10 cellular contexts compared by ENCODE assay signal in genomic region chr12:53174881-53175491, GRCh38. TPM values are rescaled to one million over a fixed set of nuclear protein-coding genes. Genes with fewer than 3 reads are reported as not detected.
DNase-seq lines count a peak whose midpoint lies in the region; ATAC-seq, FAIRE-seq and TF ChIP-seq lines count a peak whose summit lies in the region.
"Had no signal": no experiment of that assay in that cellular context is flagged by ENCODE, and none has a peak within 500 bp of the region (broad histone marks: within the 10 kb centered on the region; RNA-seq: fewer than 3 reads in every experiment).

No MANE protein-coding gene starts in this region.

- H3K4me1 ChIP-seq in pancreas, result peaks cover 0 to 7% (median 6%) of the 10 kb centered on the region in 3 donors

- H3K27ac ChIP-seq in coronary artery (no peak overlapping the region), pancreas (no peak overlapping the region)
- H3K27ac ChIP-seq: BLaER1 had no signal

- ATAC-seq in pancreas (peak in 3 of 4 donors; percentile 80 to 85 (median 82)), GM21717 (IDR thresholded peaks at IDR 0.05; ENCODE audit: unreplicated experiment) (no peak), HG02840 (IDR thresholded peaks at IDR 0.05; ENCODE audit: low FRiP score, unreplicated experiment) (no peak), HG03378 (IDR thresholded peaks at IDR 0.05; ENCODE audit: unreplicated experiment) (no peak)

- no peaks in the 10 kb centered on the region for H3K9me3 ChIP-seq in pancreas
- H3K9me3 ChIP-seq: BLaER1 had no signal

- peaks cover 0 to 2% (median 0%) of the 10 kb centered on the region in 3 donors for H3K36me3 ChIP-seq in pancreas
- H3K36me3 ChIP-seq: BLaER1 had no signal

- DNase-seq in NCI-H2107 treated with DMSO at 0.1 percent for 48 hours (lab: John Stamatoyannopoulos, UW; ENCODE audit: unreplicated experiment), result peak; percentile 86
- DNase-seq in NCI-H2107 (lab: John Stamatoyannopoulos, UW), result no peak
- peak; percentile 80 for DNase-seq in NCI-H2196 (lab: John Stamatoyannopoulos, UW; ENCODE audit: unreplicated experiment)
- peak; percentile 67 for DNase-seq in coronary artery (ENCODE audit: low spot score)
- DNase-seq in pancreas, result no peak
- DNase-seq: activated B cell treated with CpG ODN at 0.5 μM for 24 hours had no signal

- no peak for TF ChIP-seq CTCF in coronary artery (IDR thresholded peaks at IDR 0.05)
- TF ChIP-seq CTCF in pancreas (IDR thresholded peaks at IDR 0.05), result peak in 1 of 4 donors; percentile 12

- WGBS in pancreas, 2 donors, result 48 to 51% methylated on average over 4 of the region's 4 CpGs

- no peak overlapping the region for H3K4me3 ChIP-seq in coronary artery
- no peak overlapping the region for H3K4me3 ChIP-seq in pancreas
- H3K4me3 ChIP-seq: BLaER1 had no signal

- intact Hi-C loops in pancreas (cut with DNase I), result no loop called here

- FAIRE-seq in pancreas (lab: Jason Lieb, UNC), result no peak

- no peaks in the 10 kb centered on the region for H3K27me3 ChIP-seq in pancreas
- H3K27me3 ChIP-seq: BLaER1 had no signal

RNA-seq across cellular contexts. Expression of gene ZNF740, which starts 5.5 kb away (rescaled TPM):
- total RNA-seq in pancreas, result 10 to 100 TPM; 13.3 to 33.1 (median 19.8) TPM
- polyA plus RNA-seq in pancreas, result 1 to 10 TPM; 5.2 to 7.6 TPM

RNA-seq across cellular contexts. Expression of gene CSAD, which starts 5.7 kb away (rescaled TPM):
- total RNA-seq in pancreas, result 10 to 100 TPM; 10.1 to 28.4 (median 16.1) TPM
- polyA plus RNA-seq in pancreas, result 10 to 100 TPM; 78.5 to 83.2 TPM

RNA-seq across cellular contexts. Expression of gene ITGB7, which starts 32.1 kb away (rescaled TPM):
- 1 to 10 TPM; 1.1 to 1.7 (median 1.4) TPM for total RNA-seq in pancreas
- polyA plus RNA-seq in pancreas, result 1 to 10 TPM; 1.6 to 1.8 TPM

RNA-seq across cellular contexts. Expression of gene RARG, which starts 57.0 kb away (rescaled TPM):
- total RNA-seq in pancreas, result 10 to 100 TPM in 2 of 6 donors, 1 to 10 TPM in 4; 4.4 to 18.7 (median 7.4) TPM
- 10 to 100 TPM; 10.3 to 11.7 TPM for polyA plus RNA-seq in pancreas

Comparison
In these comparisons a context has a peak if more than half of its experiments do, and no peak if none do; other contexts are left out.
1. DNase-seq: peak in NCI-H2107 treated with DMSO at 0.1 percent for 48 hours (single experiment), NCI-H2196 (single experiment) and coronary artery (single experiment); none in NCI-H2107 (single experiment) and pancreas (0 of 6).
2. ATAC-seq: peak in pancreas (3 of 4); none in GM21717 (single experiment), HG02840 (single experiment) and HG03378 (single experiment).